1 cellular context compared by ENCODE assay signal in the genomic region with DNA sequence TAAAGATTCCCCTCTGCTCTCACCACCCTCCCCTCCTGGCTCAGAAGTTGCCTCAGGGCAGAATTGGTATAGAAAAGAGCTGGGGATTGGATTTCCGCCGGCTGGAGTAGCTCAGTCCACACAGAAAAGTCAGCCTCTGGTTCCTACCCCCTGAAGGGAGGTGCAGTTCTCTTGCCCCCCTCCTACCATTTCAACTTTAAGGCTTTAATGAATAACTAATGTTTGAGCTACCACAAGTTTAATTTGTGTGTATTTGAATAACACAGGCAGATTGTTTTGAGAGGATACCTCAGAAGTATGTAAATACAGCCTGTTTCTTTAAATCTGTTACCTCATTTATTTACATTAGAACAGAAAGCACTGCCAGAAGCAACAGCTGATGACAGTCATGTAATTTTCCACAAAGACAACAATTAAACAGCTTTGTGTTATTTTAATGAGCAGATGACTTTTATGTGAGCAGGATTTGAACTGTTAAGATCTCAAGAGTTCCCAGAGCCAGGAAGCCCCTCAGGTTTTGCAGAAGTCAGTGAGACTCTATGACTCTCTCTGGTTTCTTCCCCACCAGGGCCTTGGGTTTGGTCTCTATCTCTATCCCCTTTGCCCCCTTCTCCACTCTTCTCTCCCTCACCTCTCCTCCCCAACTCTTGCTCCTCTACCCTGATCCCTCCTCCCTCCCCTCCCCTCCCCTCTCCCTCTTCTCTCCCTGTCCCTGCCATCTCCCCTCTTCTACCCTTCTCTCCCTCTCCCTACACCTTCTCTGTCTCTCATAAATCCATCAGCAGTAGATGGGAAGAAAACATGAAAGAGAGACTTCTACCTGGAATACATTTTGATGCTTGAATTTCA.
TF ChIP-seq lines count a peak whose summit lies in the region.

No MANE protein-coding gene starts in this region.

TF ChIP-seq in HepG2, 621 proteins besides CTCF, POLR2A, EP300 and RAD21 (continued from another document and continues in another):
- TF ChIP-seq, protein P1, sequence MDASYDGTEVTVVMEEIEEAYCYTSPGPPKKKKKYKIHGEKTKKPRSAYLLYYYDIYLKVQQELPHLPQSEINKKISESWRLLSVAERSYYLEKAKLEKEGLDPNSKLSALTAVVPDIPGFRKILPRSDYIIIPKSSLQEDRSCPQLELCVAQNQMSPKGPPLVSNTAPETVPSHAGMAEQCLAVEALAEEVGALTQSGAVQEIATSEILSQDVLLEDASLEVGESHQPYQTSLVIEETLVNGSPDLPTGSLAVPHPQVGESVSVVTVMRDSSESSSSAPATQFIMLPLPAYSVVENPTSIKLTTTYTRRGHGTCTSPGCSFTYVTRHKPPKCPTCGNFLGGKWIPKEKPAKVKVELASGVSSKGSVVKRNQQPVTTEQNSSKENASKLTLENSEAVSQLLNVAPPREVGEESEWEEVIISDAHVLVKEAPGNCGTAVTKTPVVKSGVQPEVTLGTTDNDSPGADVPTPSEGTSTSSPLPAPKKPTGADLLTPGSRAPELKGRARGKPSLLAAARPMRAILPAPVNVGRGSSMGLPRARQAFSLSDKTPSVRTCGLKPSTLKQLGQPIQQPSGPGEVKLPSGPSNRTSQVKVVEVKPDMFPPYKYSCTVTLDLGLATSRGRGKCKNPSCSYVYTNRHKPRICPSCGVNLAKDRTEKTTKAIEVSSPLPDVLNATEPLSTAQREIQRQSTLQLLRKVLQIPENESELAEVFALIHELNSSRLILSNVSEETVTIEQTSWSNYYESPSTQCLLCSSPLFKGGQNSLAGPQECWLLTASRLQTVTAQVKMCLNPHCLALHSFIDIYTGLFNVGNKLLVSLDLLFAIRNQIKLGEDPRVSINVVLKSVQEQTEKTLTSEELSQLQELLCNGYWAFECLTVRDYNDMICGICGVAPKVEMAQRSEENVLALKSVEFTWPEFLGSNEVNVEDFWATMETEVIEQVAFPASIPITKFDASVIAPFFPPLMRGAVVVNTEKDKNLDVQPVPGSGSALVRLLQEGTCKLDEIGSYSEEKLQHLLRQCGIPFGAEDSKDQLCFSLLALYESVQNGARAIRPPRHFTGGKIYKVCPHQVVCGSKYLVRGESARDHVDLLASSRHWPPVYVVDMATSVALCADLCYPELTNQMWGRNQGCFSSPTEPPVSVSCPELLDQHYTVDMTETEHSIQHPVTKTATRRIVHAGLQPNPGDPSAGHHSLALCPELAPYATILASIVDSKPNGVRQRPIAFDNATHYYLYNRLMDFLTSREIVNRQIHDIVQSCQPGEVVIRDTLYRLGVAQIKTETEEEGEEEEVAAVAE (CRISPR knock-in tag; IDR thresholded peaks at IDR 0.05; ENCODE audit: borderline replicate concordance), result no peak
- no peak for TF ChIP-seq ATF6 (CRISPR knock-in tag; conservative IDR thresholded peaks at IDR 0.05)
- no peak for TF ChIP-seq PLSCR1 (CRISPR knock-in tag; IDR thresholded peaks at IDR 0.05; ENCODE audit: borderline replicate concordance)
- no peak for TF ChIP-seq ZC3H4 (CRISPR knock-in tag; IDR thresholded peaks at IDR 0.05; ENCODE audit: borderline replicate concordance)
- no peak for TF ChIP-seq ZNF446 (CRISPR knock-in tag; IDR thresholded peaks at IDR 0.05)
- no peak for TF ChIP-seq ZNF280D (CRISPR knock-in tag; IDR thresholded peaks at IDR 0.05)
- no peak for TF ChIP-seq RXRA (CRISPR knock-in tag; IDR thresholded peaks at IDR 0.05)
- TF ChIP-seq ZBTB34 (CRISPR knock-in tag; IDR thresholded peaks at IDR 0.05), result no peak
- no peak for TF ChIP-seq SPEN (CRISPR knock-in tag; IDR thresholded peaks at IDR 0.05; ENCODE audit: low read depth)
- no peak for TF ChIP-seq ZNF292 (CRISPR knock-in tag; IDR thresholded peaks at IDR 0.05; ENCODE audit: borderline replicate concordance, low read depth)
- TF ChIP-seq, protein P2, sequence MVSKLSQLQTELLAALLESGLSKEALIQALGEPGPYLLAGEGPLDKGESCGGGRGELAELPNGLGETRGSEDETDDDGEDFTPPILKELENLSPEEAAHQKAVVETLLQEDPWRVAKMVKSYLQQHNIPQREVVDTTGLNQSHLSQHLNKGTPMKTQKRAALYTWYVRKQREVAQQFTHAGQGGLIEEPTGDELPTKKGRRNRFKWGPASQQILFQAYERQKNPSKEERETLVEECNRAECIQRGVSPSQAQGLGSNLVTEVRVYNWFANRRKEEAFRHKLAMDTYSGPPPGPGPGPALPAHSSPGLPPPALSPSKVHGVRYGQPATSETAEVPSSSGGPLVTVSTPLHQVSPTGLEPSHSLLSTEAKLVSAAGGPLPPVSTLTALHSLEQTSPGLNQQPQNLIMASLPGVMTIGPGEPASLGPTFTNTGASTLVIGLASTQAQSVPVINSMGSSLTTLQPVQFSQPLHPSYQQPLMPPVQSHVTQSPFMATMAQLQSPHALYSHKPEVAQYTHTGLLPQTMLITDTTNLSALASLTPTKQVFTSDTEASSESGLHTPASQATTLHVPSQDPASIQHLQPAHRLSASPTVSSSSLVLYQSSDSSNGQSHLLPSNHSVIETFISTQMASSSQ (IDR thresholded peaks at IDR 0.05; ENCODE audit: low read depth), result peak; percentile 56; the same call in 1 of the 2 replicates
- TF ChIP-seq, protein P2 (CRISPR knock-in tag; IDR thresholded peaks at IDR 0.05; ENCODE audit: borderline replicate concordance), result no peak
- TF ChIP-seq MAF1 (CRISPR knock-in tag; IDR thresholded peaks at IDR 0.05; ENCODE audit: borderline replicate concordance), result no peak
- TF ChIP-seq RBAK (CRISPR knock-in tag; IDR thresholded peaks at IDR 0.05), result no peak
- no peak for TF ChIP-seq ZNF30 (CRISPR knock-in tag; IDR thresholded peaks at IDR 0.05)
- no peak for TF ChIP-seq ZSCAN5A (CRISPR knock-in tag; IDR thresholded peaks at IDR 0.05; ENCODE audit: borderline replicate concordance)
- TF ChIP-seq TRIM24 (CRISPR knock-in tag; IDR thresholded peaks at IDR 0.05), result no peak
- TF ChIP-seq NR1H2 (CRISPR knock-in tag; IDR thresholded peaks at IDR 0.05; ENCODE audit: borderline replicate concordance, low read depth), result no peak
- TF ChIP-seq SSRP1 (CRISPR knock-in tag; IDR thresholded peaks at IDR 0.05), result no peak
- TF ChIP-seq REPIN1 (CRISPR knock-in tag; IDR thresholded peaks at IDR 0.05; ENCODE audit: borderline replicate concordance, low read depth), result 0 out of 2 replicates have a peak, but pooled peaks have one; percentile 8
- TF ChIP-seq ZNF264 (CRISPR knock-in tag; IDR thresholded peaks at IDR 0.05), result no peak
- no peak for TF ChIP-seq ZNF281 (CRISPR knock-in tag; IDR thresholded peaks at IDR 0.05; ENCODE audit: borderline replicate concordance)
- no peak for TF ChIP-seq ZNF616 (CRISPR knock-in tag; IDR thresholded peaks at IDR 0.05; ENCODE audit: low read depth)
- no peak for TF ChIP-seq SMYD3 (CRISPR knock-in tag; IDR thresholded peaks at IDR 0.05)
- TF ChIP-seq ISX (CRISPR knock-in tag; conservative IDR thresholded peaks at IDR 0.05), result no peak
- TF ChIP-seq MYC (CRISPR knock-in tag; IDR thresholded peaks at IDR 0.05; ENCODE audit: borderline replicate concordance), result no peak
- peak; percentile 52; the same call in 1 of the 2 replicates for TF ChIP-seq NFIC (IDR thresholded peaks at IDR 0.05; ENCODE audit: low read length)
- 0 out of 2 replicates have a peak, but pooled peaks have one; percentile 23 for TF ChIP-seq SMAD3 (CRISPR knock-in tag; IDR thresholded peaks at IDR 0.05)
- TF ChIP-seq HIVEP1 (CRISPR knock-in tag; IDR thresholded peaks at IDR 0.05), result no peak
- no peak for TF ChIP-seq GABPB1 (CRISPR knock-in tag; IDR thresholded peaks at IDR 0.05)
- TF ChIP-seq RELA (CRISPR knock-in tag; IDR thresholded peaks at IDR 0.05), result no peak
- no peak for TF ChIP-seq ARNTL (CRISPR knock-in tag; IDR thresholded peaks at IDR 0.05)
- TF ChIP-seq NFIB (CRISPR knock-in tag; IDR thresholded peaks at IDR 0.05; ENCODE audit: borderline replicate concordance), result no peak
- no peak for TF ChIP-seq ZNF780A (CRISPR knock-in tag; IDR thresholded peaks at IDR 0.05)
